Comparison of ENCODE assay signal across 23 cellular contexts in genomic region chr17:79971651-79972050, GRCh38.
DNase-seq lines count a peak whose midpoint lies in the region; ATAC-seq, FAIRE-seq and TF ChIP-seq lines count a peak whose summit lies in the region.
"Had no signal": no experiment of that assay in that cellular context is flagged by ENCODE, and none has a peak within 500 bp of the region (broad histone marks: within the 10 kb centered on the region; RNA-seq: fewer than 3 reads in every experiment).

No MANE protein-coding gene starts in this region.

- H3K4me1 ChIP-seq in kidney (ENCODE audit: control insufficient read depth in 1 of 2, insufficient read depth in 1 of 2, low read depth in 1 of 2, low read length in 2 of 2) (no peaks in the 10 kb centered on the region), suprapubic skin (no peaks in the 10 kb centered on the region)
- H3K4me1 ChIP-seq: Peyer's patch had no signal

- H3K4me3 ChIP-seq in kidney (ENCODE audit: low read length in 2 of 2) (no peak overlapping the region), suprapubic skin (no peak overlapping the region)
- H3K4me3 ChIP-seq: GM23248, Peyer's patch had no signal

- TF ChIP-seq CTCF in WTC11 (IDR thresholded peaks at IDR 0.05) (no peak), kidney (IDR thresholded peaks at IDR 0.05; ENCODE audit: borderline replicate concordance, extremely low read depth, insufficient read depth) (no peak), suprapubic skin (IDR thresholded peaks at IDR 0.05) (no peak)

- DNase-seq in Right ventricle myocardium inferior (ENCODE audit: missing footprints): peak; percentile 14
- no peak for DNase-seq in left ventricle myocardium superior
- DNase-seq in WTC11 (ENCODE audit: low spot score): no peak
- peak; percentile 34 for DNase-seq in kidney
- peak; percentile 38 for DNase-seq in suprapubic skin (ENCODE audit: low spot score in 2 of 2)
- no peak for DNase-seq in activated CD4-positive, alpha-beta T cell treated with anti-CD3 and anti-CD28 coated beads, Interleukin-2, amount 10 ng/mL, durations not matched to agents 7 days and 5 days
- DNase-seq: BE2C; CD4-positive, alpha-beta memory T cell; DMS153; GDM1; GM23248; HCEC 1CT; IMR-90; NCI-H1417 treated with DMSO at 0.1 percent for 48 hours; NCI-H187 treated with DMSO at 0.1 percent for 48 hours; NCI-H345; NCI-H526 treated with DMSO at 0.1 percent for 48 hours; NK-92 treated with Interleukin-12 subunit alpha and Interleukin-12 subunit beta, amount 100 ng/mL, for 24 hours; SHP77 treated with DMSO at 0.1 percent for 48 hours had no signal

- CTCF ChIA-PET in WTC11 (lab: Charles Lee): interaction anchor here (0.6 to 2.9 kb wide), 20 partner anchors 8 to 351 kb away, joined by 3 to 71 read pairs (median 8); partner anchors contain the start of gene CBX4
- CTCF ChIA-PET in activated CD4-positive, alpha-beta T cell treated with anti-CD3 and anti-CD28 coated beads, Interleukin-2, amount 10 ng/mL, durations not matched to agents 7 days and 5 days (lab: Charles Lee): interaction anchor here (1.1 to 1.9 kb wide), 2 partner anchors 132 to 163 kb away, joined by 5 to 6 read pairs; partner anchors contain the start of gene CBX4

- 95% methylated on average over 9 of the region's 9 CpGs for WGBS in suprapubic skin

- peak overlapping the region; percentile 15; the same call in 1 of the 2 replicates for H3K27ac Mint-ChIP-seq in WTC11
- no peak overlapping the region for H3K27ac Mint-ChIP-seq in activated CD4-positive, alpha-beta T cell treated with anti-CD3 and anti-CD28 coated beads, Interleukin-2, amount 10 ng/mL, durations not matched to agents 7 days and 5 days

- no peak for TF ChIP-seq POLR2A in suprapubic skin (IDR thresholded peaks at IDR 0.05)

- no peaks in the 10 kb centered on the region for H3K9me3 Mint-ChIP-seq in WTC11
- H3K9me3 Mint-ChIP-seq in activated CD4-positive, alpha-beta T cell treated with anti-CD3 and anti-CD28 coated beads, Interleukin-2, amount 10 ng/mL, durations not matched to agents 7 days and 5 days: no peaks in the 10 kb centered on the region
- H3K9me3 Mint-ChIP-seq: CD4-positive, alpha-beta memory T cell had no signal

- no peaks in the 10 kb centered on the region for H3K9me3 ChIP-seq in kidney (ENCODE audit: control insufficient read depth in 1 of 2, low read length in 2 of 2)
- H3K9me3 ChIP-seq in suprapubic skin: no peaks in the 10 kb centered on the region
- H3K9me3 ChIP-seq: BE2C, Peyer's patch had no signal

- H3K27ac ChIP-seq in kidney (ENCODE audit: low read depth in 2 of 2, low read length in 2 of 2): no peak overlapping the region
- no peak overlapping the region for H3K27ac ChIP-seq in suprapubic skin
- H3K27ac ChIP-seq: GM23248, Peyer's patch had no signal

- POLR2A ChIA-PET in WTC11 (lab: Charles Lee): interaction anchor here (1.4 kb wide), 1 partner anchor 41 kb away, joined by 5 read pairs; no protein-coding TSS in a partner anchor
- POLR2A ChIA-PET in activated CD4-positive, alpha-beta T cell treated with anti-CD3 and anti-CD28 coated beads, Interleukin-2, amount 10 ng/mL, durations not matched to agents 7 days and 5 days (lab: Charles Lee): no interaction called here

- intact Hi-C loops in Right ventricle myocardium inferior (cut with DNase I): no loop called here
- intact Hi-C loops in left ventricle myocardium superior (cut with micrococcal nuclease): no loop called here
- intact Hi-C loops in kidney (cut with DNase I): no loop called here

- peaks cover 8% of the 10 kb centered on the region for H3K36me3 Mint-ChIP-seq in WTC11
- no peaks in the 10 kb centered on the region for H3K36me3 Mint-ChIP-seq in activated CD4-positive, alpha-beta T cell treated with anti-CD3 and anti-CD28 coated beads, Interleukin-2, amount 10 ng/mL, durations not matched to agents 7 days and 5 days (ENCODE audit: low read depth)

- peaks cover 21% of the 10 kb centered on the region for H3K4me1 Mint-ChIP-seq in WTC11
- H3K4me1 Mint-ChIP-seq in activated CD4-positive, alpha-beta T cell treated with anti-CD3 and anti-CD28 coated beads, Interleukin-2, amount 10 ng/mL, durations not matched to agents 7 days and 5 days: no peaks in the 10 kb centered on the region
- H3K4me1 Mint-ChIP-seq: CD4-positive, alpha-beta memory T cell had no signal

- no peak for FAIRE-seq in kidney (lab: Jason Lieb, UNC)
- FAIRE-seq: A204.1, HTR-8/SVneo had no signal

- ATAC-seq in Right ventricle myocardium inferior: no peak
- no peak for ATAC-seq in left ventricle myocardium superior
- no peak for ATAC-seq in WTC11
- ATAC-seq in GM18520 (IDR thresholded peaks at IDR 0.05; ENCODE audit: unreplicated experiment): no peak

- H3K36me3 ChIP-seq in kidney (ENCODE audit: control insufficient read depth in 1 of 2, insufficient read depth in 2 of 2, low read length in 2 of 2): peaks cover 0 to 2% of the 10 kb centered on the region in 2 donors
- peaks cover 13% of the 10 kb centered on the region for H3K36me3 ChIP-seq in suprapubic skin
- H3K36me3 ChIP-seq: BE2C had no signal

- no peaks in the 10 kb centered on the region for H3K27me3 ChIP-seq in suprapubic skin
- H3K27me3 ChIP-seq: BE2C, Peyer's patch had no signal

- no peak for TF ChIP-seq EP300 in suprapubic skin (IDR thresholded peaks at IDR 0.05)

- no peak overlapping the region for H3K4me3 Mint-ChIP-seq in WTC11
- H3K4me3 Mint-ChIP-seq in activated CD4-positive, alpha-beta T cell treated with anti-CD3 and anti-CD28 coated beads, Interleukin-2, amount 10 ng/mL, durations not matched to agents 7 days and 5 days: no peak overlapping the region
- H3K4me3 Mint-ChIP-seq: CD4-positive, alpha-beta memory T cell had no signal

- H3K27me3 Mint-ChIP-seq in WTC11 (ENCODE audit: low read depth): no peaks in the 10 kb centered on the region
- peaks cover 3% of the 10 kb centered on the region for H3K27me3 Mint-ChIP-seq in activated CD4-positive, alpha-beta T cell treated with anti-CD3 and anti-CD28 coated beads, Interleukin-2, amount 10 ng/mL, durations not matched to agents 7 days and 5 days

- no peak overlapping the region for H3K9ac ChIP-seq in kidney (ENCODE audit: low read length in 2 of 2)
- H3K9ac ChIP-seq: GM23248 had no signal

TF ChIP-seq in WTC11, 78 proteins besides CTCF, POLR2A, EP300 and RAD21:
- TF ChIP-seq NR3C1 (CRISPR knock-in tag; conservative IDR thresholded peaks at IDR 0.05; ENCODE audit: low read depth): no peak
- no peak for TF ChIP-seq ZNF263 (CRISPR knock-in tag; IDR thresholded peaks at IDR 0.05; ENCODE audit: low read depth)
- TF ChIP-seq ZNF317 (CRISPR knock-in tag; IDR thresholded peaks at IDR 0.05; ENCODE audit: borderline replicate concordance, low read depth): no peak
- no peak for TF ChIP-seq ELF4 (CRISPR knock-in tag; IDR thresholded peaks at IDR 0.05; ENCODE audit: low read depth)
- no peak for TF ChIP-seq ZNF219 (CRISPR knock-in tag; IDR thresholded peaks at IDR 0.05; ENCODE audit: borderline replicate concordance)
- TF ChIP-seq CREB1 (CRISPR knock-in tag; IDR thresholded peaks at IDR 0.05): no peak
- no peak for TF ChIP-seq GRHL2 (CRISPR knock-in tag; IDR thresholded peaks at IDR 0.05; ENCODE audit: insufficient replicate concordance, severe bottlenecking)
- no peak for TF ChIP-seq NFYB (CRISPR knock-in tag; conservative IDR thresholded peaks at IDR 0.05; ENCODE audit: low read depth)
- no peak for TF ChIP-seq NR2C2 (CRISPR knock-in tag; IDR thresholded peaks at IDR 0.05)
- no peak for TF ChIP-seq CDX4 (CRISPR knock-in tag; IDR thresholded peaks at IDR 0.05; ENCODE audit: borderline replicate concordance)
- TF ChIP-seq, protein P1, sequence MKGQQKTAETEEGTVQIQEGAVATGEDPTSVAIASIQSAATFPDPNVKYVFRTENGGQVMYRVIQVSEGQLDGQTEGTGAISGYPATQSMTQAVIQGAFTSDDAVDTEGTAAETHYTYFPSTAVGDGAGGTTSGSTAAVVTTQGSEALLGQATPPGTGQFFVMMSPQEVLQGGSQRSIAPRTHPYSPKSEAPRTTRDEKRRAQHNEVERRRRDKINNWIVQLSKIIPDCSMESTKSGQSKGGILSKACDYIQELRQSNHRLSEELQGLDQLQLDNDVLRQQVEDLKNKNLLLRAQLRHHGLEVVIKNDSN (CRISPR knock-in tag; IDR thresholded peaks at IDR 0.05): no peak

Comparison
In these comparisons a context has a peak if more than half of its experiments do, and no peak if none do; other contexts are left out.
1. DNase-seq: peak in Right ventricle myocardium inferior (single experiment), kidney (single experiment) and suprapubic skin (2 of 2); none in left ventricle myocardium superior (single experiment), WTC11 (single experiment) and activated CD4-positive, alpha-beta T cell treated with anti-CD3 and anti-CD28 coated beads, Interleukin-2, amount 10 ng/mL, durations not matched to agents 7 days and 5 days (single experiment).